In genomic region chr12:56434828-56435227, GRCh38 we compare ENCODE assay signal across 34 cellular contexts. TPM values are rescaled to one million over a fixed set of nuclear protein-coding genes. Genes with fewer than 3 reads are reported as not detected.
"Had no signal": no experiment of that assay in that cellular context is flagged by ENCODE, and none has a peak within 500 bp of the region (broad histone marks: within the 10 kb centered on the region; RNA-seq: fewer than 3 reads in every experiment).

No MANE protein-coding gene starts in this region.

- FAIRE-seq: TTC549 had no signal

- H3K4me1 Mint-ChIP-seq: activated CD4-positive, alpha-beta T cell treated with anti-CD3 and anti-CD28 coated beads for 36 hours; activated naive CD4-positive, alpha-beta T cell treated with anti-CD3 and anti-CD28 coated beads, Interleukin-2, amount 50 U/mL, for 24 hours; activated naive CD8-positive, alpha-beta T cell treated with anti-CD3 and anti-CD28 coated beads, Interleukin-2, amount 50 U/mL, for 24 hours; activated T-helper 17 cell treated with anti-CD3 and anti-CD28 coated beads, Interleukin-2, amount 50 U/mL, for 72 hours had no signal

- H3K27me3 Mint-ChIP-seq: activated CD4-positive, alpha-beta T cell treated with anti-CD3 and anti-CD28 coated beads for 36 hours; activated CD4-positive, alpha-beta T cell treated with anti-CD3 and anti-CD28 coated beads, Interleukin-2, amount 10 ng/mL, durations not matched to agents 7 days and 5 days; activated CD8-positive, alpha-beta memory T cell treated with anti-CD3 and anti-CD28 coated beads, Interleukin-2, amount 10 ng/mL, durations not matched to agents 7 days and 5 days; activated naive CD4-positive, alpha-beta T cell treated with anti-CD3 and anti-CD28 coated beads, Interleukin-2, amount 50 U/mL, for 24 hours; activated naive CD8-positive, alpha-beta T cell treated with anti-CD3 and anti-CD28 coated beads, Interleukin-2, amount 50 U/mL, for 24 hours; activated T-helper 17 cell treated with anti-CD3 and anti-CD28 coated beads, Interleukin-2, amount 50 U/mL, for 72 hours had no signal

- H3K9ac ChIP-seq: KMS-11 had no signal

- H3K4me3 ChIP-seq: SJCRH30, SK-N-MC had no signal

- H3K27me3 ChIP-seq: SJCRH30 had no signal

- H3K4me1 ChIP-seq: SJCRH30 had no signal

- DNase-seq: activated CD4-positive, alpha-beta T cell treated with anti-CD3 and anti-CD28 coated beads for 36 hours; activated CD4-positive, alpha-beta T cell treated with anti-CD3 and anti-CD28 coated beads, Interleukin-2, amount 10 ng/mL, durations not matched to agents 7 days and 5 days; activated CD4-positive, alpha-beta T cell treated with anti-CD3 and anti-CD28 coated beads, Interleukin-2, amount 50 U/mL, for 48 hours; activated CD8-positive, alpha-beta memory T cell treated with anti-CD3 and anti-CD28 coated beads for 24 hours; activated CD8-positive, alpha-beta memory T cell treated with anti-CD3 and anti-CD28 coated beads, Interleukin-2, amount 10 ng/mL, durations not matched to agents 7 days and 5 days; activated CD8-positive, alpha-beta memory T cell treated with anti-CD3 and anti-CD28 coated beads, Interleukin-2, amount 50 U/mL, for 48 hours; activated gamma-delta T cell; activated naive CD4-positive, alpha-beta T cell treated with Interleukin-2 at 50 U/mL for 16 hours; activated naive CD8-positive, alpha-beta T cell treated with anti-CD3 and anti-CD28 coated beads, Interleukin-2, amount 50 U/mL, for 24 hours; activated T-cell treated with anti-CD3 and anti-CD28 coated beads, Interleukin-2, amount 50 U/mL, for 48 hours; amniotic stem cell; aorta; MM.1S; NCI-H1105 treated with DMSO at 0.1 percent for 48 hours; NCI-H1436; NCI-H1694; NCI-H1930; NCI-H2081 treated with DMSO at 0.1 percent for 48 hours; NCI-H345; NCI-H524 treated with DMSO at 0.1 percent for 48 hours; SHP77; SJCRH30 had no signal

- H3K9me3 ChIP-seq: SJCRH30 had no signal

- H3K9me3 Mint-ChIP-seq: activated CD4-positive, alpha-beta T cell treated with anti-CD3 and anti-CD28 coated beads, Interleukin-2, amount 10 ng/mL, durations not matched to agents 7 days and 5 days; activated naive CD4-positive, alpha-beta T cell treated with anti-CD3 and anti-CD28 coated beads, Interleukin-2, amount 50 U/mL, for 24 hours; activated naive CD8-positive, alpha-beta T cell treated with anti-CD3 and anti-CD28 coated beads, Interleukin-2, amount 50 U/mL, for 24 hours; activated T-helper 17 cell treated with anti-CD3 and anti-CD28 coated beads, Interleukin-2, amount 50 U/mL, for 72 hours; T-helper 1 cell treated with Interleukin-12 subunit alpha and Interleukin-12 subunit beta and Interleukin-4 antibody, amounts not matched to agents 30 μg/mL and 1 μg/mL, for 36 hours; T-helper 2 cell treated with Interferon-gamma antibody and Interleukin-4, amounts not matched to agents 5 μg/mL and 100 μg/mL, for 36 hours had no signal

- H3K4me2 ChIP-seq: KMS-11 had no signal

- H3K4me3 Mint-ChIP-seq: activated CD4-positive, alpha-beta T cell treated with anti-CD3 and anti-CD28 coated beads for 36 hours; activated CD4-positive, alpha-beta T cell treated with anti-CD3 and anti-CD28 coated beads, Interleukin-2, amount 10 ng/mL, durations not matched to agents 7 days and 5 days; activated CD8-positive, alpha-beta memory T cell treated with anti-CD3 and anti-CD28 coated beads, Interleukin-2, amount 10 ng/mL, durations not matched to agents 7 days and 5 days; activated naive CD4-positive, alpha-beta T cell treated with anti-CD3 and anti-CD28 coated beads, Interleukin-2, amount 50 U/mL, for 24 hours; activated naive CD8-positive, alpha-beta T cell treated with anti-CD3 and anti-CD28 coated beads, Interleukin-2, amount 50 U/mL, for 24 hours; activated T-helper 17 cell treated with anti-CD3 and anti-CD28 coated beads, Interleukin-2, amount 50 U/mL, for 72 hours; T-helper 1 cell treated with Interleukin-12 subunit alpha and Interleukin-12 subunit beta and Interleukin-4 antibody, amounts not matched to agents 30 μg/mL and 1 μg/mL, for 36 hours; T-helper 2 cell treated with Interferon-gamma antibody and Interleukin-4, amounts not matched to agents 5 μg/mL and 100 μg/mL, for 36 hours had no signal

- H3K27ac Mint-ChIP-seq: activated CD4-positive, alpha-beta T cell treated with anti-CD3 and anti-CD28 coated beads for 36 hours; activated CD4-positive, alpha-beta T cell treated with anti-CD3 and anti-CD28 coated beads, Interleukin-2, amount 10 ng/mL, durations not matched to agents 7 days and 5 days; activated CD8-positive, alpha-beta memory T cell treated with anti-CD3 and anti-CD28 coated beads, Interleukin-2, amount 10 ng/mL, durations not matched to agents 7 days and 5 days; activated naive CD4-positive, alpha-beta T cell treated with anti-CD3 and anti-CD28 coated beads, Interleukin-2, amount 50 U/mL, for 24 hours; activated naive CD8-positive, alpha-beta T cell treated with anti-CD3 and anti-CD28 coated beads, Interleukin-2, amount 50 U/mL, for 24 hours; activated T-helper 17 cell treated with anti-CD3 and anti-CD28 coated beads, Interleukin-2, amount 50 U/mL, for 72 hours; T-helper 1 cell treated with Interleukin-12 subunit alpha and Interleukin-12 subunit beta and Interleukin-4 antibody, amounts not matched to agents 30 μg/mL and 1 μg/mL, for 36 hours; T-helper 2 cell treated with Interferon-gamma antibody and Interleukin-4, amounts not matched to agents 5 μg/mL and 100 μg/mL, for 36 hours had no signal

- ATAC-seq: activated CD4-positive, alpha-beta T cell treated with anti-CD3 and anti-CD28 coated beads for 36 hours; activated CD4-positive, CD25-positive, alpha-beta regulatory T cell treated with anti-CD3 and anti-CD28 coated beads, Interleukin-2, amount 50 U/mL, for 24 hours; activated CD8-positive, alpha-beta memory T cell treated with anti-CD3 and anti-CD28 coated beads, Interleukin-2, amount 10 ng/mL, durations not matched to agents 7 days and 5 days; activated naive CD8-positive, alpha-beta T cell treated with anti-CD3 and anti-CD28 coated beads, Interleukin-2, amount 50 U/mL, for 24 hours; activated T-helper 17 cell treated with anti-CD3 and anti-CD28 coated beads, Interleukin-2, amount 50 U/mL, for 72 hours; Panc1 had no signal

- H3K27ac ChIP-seq: KMS-11, SJCRH30, SK-N-MC had no signal

RNA-seq across cellular contexts. Expression of gene MIP, which starts 19.6 kb away (rescaled TPM):
- total RNA-seq: activated CD4-positive, alpha-beta T cell treated with anti-CD3 and anti-CD28 coated beads for 36 hours; activated CD4-positive, alpha-beta T cell treated with anti-CD3 and anti-CD28 coated beads, Interleukin-2, amount 10 ng/mL, durations not matched to agents 7 days and 5 days; activated CD8-positive, alpha-beta memory T cell treated with anti-CD3 and anti-CD28 coated beads, Interleukin-2, amount 10 ng/mL, durations not matched to agents 7 days and 5 days; activated T-helper 17 cell treated with anti-CD3 and anti-CD28 coated beads, Interleukin-2, amount 50 U/mL, for 72 hours; aorta; LHCN-M2; NCI-H460; SJCRH30 had no signal
- polyA plus RNA-seq: aorta had no signal

RNA-seq across cellular contexts. Expression of gene GLS2, which starts 53.1 kb away (rescaled TPM):
- total RNA-seq: LHCN-M2, NCI-H460, RPMI7951, SJCRH30 had no signal
